8 cellular contexts compared by ENCODE assay signal in genomic region chr5:42993516-42994284, GRCh38. TPM values are rescaled to one million over a fixed set of nuclear protein-coding genes. Genes with fewer than 3 reads are reported as not detected.
DNase-seq lines count a peak whose midpoint lies in the region; ATAC-seq and TF ChIP-seq lines count a peak whose summit lies in the region.

No MANE protein-coding gene starts in this region.

- peak; percentile 11 to 12 for ATAC-seq in left cardiac atrium

- DNase-seq in DMS53 (lab: John Stamatoyannopoulos, UW) (peak; percentile 6), DMS53 treated with DMSO at 0.1 percent for 48 hours (lab: John Stamatoyannopoulos, UW; ENCODE audit: unreplicated experiment) (no peak), left cardiac atrium (peak; percentile 42), NCI-H748 treated with DMSO at 0.1 percent for 48 hours (lab: John Stamatoyannopoulos, UW) (no peak), DMS153 treated with DMSO at 0.1 percent for 48 hours (lab: John Stamatoyannopoulos, UW; ENCODE audit: unreplicated experiment) (no peak)

- H3K4me3 Mint-ChIP-seq in activated naive CD4-positive, alpha-beta T cell treated with anti-CD3 and anti-CD28 coated beads, Interleukin-2, amount 50 U/mL, for 24 hours: peak overlapping the region; percentile 93

- H3K27me3 ChIP-seq in OCI-LY1 (ENCODE audit: insufficient read depth, low read length): no peaks in the 10 kb centered on the region
- H3K27me3 ChIP-seq in skeletal muscle tissue (ENCODE audit: control insufficient read depth in 3 of 3, insufficient read depth in 3 of 3, low read length in 3 of 3): peaks cover 32 to 83% (median 68%) of the 10 kb centered on the region in 3 donors

- H3K36me3 ChIP-seq in OCI-LY1 (ENCODE audit: insufficient read depth, low read length) (no peaks in the 10 kb centered on the region; the same call in 1 of the 2 replicates), skeletal muscle tissue (ENCODE audit: control insufficient read depth in 3 of 3, insufficient read depth in 3 of 3, low read length in 3 of 3) (no peaks in the 10 kb centered on the region)

- no peaks in the 10 kb centered on the region for H3K36me3 Mint-ChIP-seq in activated naive CD4-positive, alpha-beta T cell treated with anti-CD3 and anti-CD28 coated beads, Interleukin-2, amount 50 U/mL, for 24 hours

- no peaks in the 10 kb centered on the region for H3K9me2 ChIP-seq in OCI-LY1 (ENCODE audit: low read depth, low read length)

- peaks cover 33% of the 10 kb centered on the region for H3K4me1 ChIP-seq in OCI-LY1 (ENCODE audit: insufficient read depth, low read length, severe bottlenecking)
- peaks cover 10 to 25% (median 16%) of the 10 kb centered on the region in 3 donors for H3K4me1 ChIP-seq in skeletal muscle tissue (ENCODE audit: control insufficient read depth in 3 of 3, insufficient read depth in 3 of 3, low read length in 3 of 3)

- H3K9me3 ChIP-seq in OCI-LY1 (ENCODE audit: low read length): no peaks in the 10 kb centered on the region; the same call in 1 of the 2 replicates
- H3K9me3 ChIP-seq in skeletal muscle tissue (ENCODE audit: control insufficient read depth in 3 of 3, low read length in 3 of 3): no peaks in the 10 kb centered on the region

- peak overlapping the region; percentile 96 for H3K27ac Mint-ChIP-seq in activated naive CD4-positive, alpha-beta T cell treated with anti-CD3 and anti-CD28 coated beads, Interleukin-2, amount 50 U/mL, for 24 hours

- H3K4me3 ChIP-seq in OCI-LY1 (ENCODE audit: low read depth, low read length, poor library complexity, severe bottlenecking): peak overlapping the region; percentile 70
- H3K4me3 ChIP-seq in skeletal muscle tissue (ENCODE audit: low read length in 3 of 3): peak overlapping the region; percentile 38 to 63 (median 62)

- no peaks in the 10 kb centered on the region for H4K20me1 ChIP-seq in OCI-LY1 (ENCODE audit: insufficient read depth, low read length)

- H3K9ac ChIP-seq in OCI-LY1 (ENCODE audit: low read length) (peak overlapping the region; percentile 53), skeletal muscle tissue (ENCODE audit: low read depth in 1 of 3, low read length in 3 of 3) (peak overlapping the region in 2 of 3 donors; percentile 57 to 78)

- TF ChIP-seq CTCF in OCI-LY1 (IDR thresholded peaks at IDR 0.05; ENCODE audit: low read length): no peak

- H3K27ac ChIP-seq in OCI-LY1 (ENCODE audit: low read depth, low read length, poor library complexity, severe bottlenecking) (no peak overlapping the region), skeletal muscle tissue (ENCODE audit: low read depth, low read length) (peak overlapping the region; percentile 96)

- intact Hi-C loops in left cardiac atrium (cut with DNase I): loop anchor here (2.0 to 5.0 kb wide), 3 partner anchors 41 to 49 kb away; partner anchors contain the start of gene ANXA2R (in 2 of the 2)

- H3K79me2 ChIP-seq in OCI-LY1 (ENCODE audit: insufficient read depth, low read length): no peaks in the 10 kb centered on the region

- peaks cover 43% of the 10 kb centered on the region for H3K4me1 Mint-ChIP-seq in activated naive CD4-positive, alpha-beta T cell treated with anti-CD3 and anti-CD28 coated beads, Interleukin-2, amount 50 U/mL, for 24 hours

- H3K27me3 Mint-ChIP-seq in activated naive CD4-positive, alpha-beta T cell treated with anti-CD3 and anti-CD28 coated beads, Interleukin-2, amount 50 U/mL, for 24 hours: no peaks in the 10 kb centered on the region

- H2AFZ ChIP-seq in OCI-LY1 (ENCODE audit: low read length): peak overlapping the region; percentile 29; the same call in 1 of the 2 replicates

- no peaks in the 10 kb centered on the region for H3F3A ChIP-seq in OCI-LY1 (ENCODE audit: insufficient read depth, low read length)

- peak overlapping the region; percentile 80 for H3K4me2 ChIP-seq in OCI-LY1 (ENCODE audit: low read length)

- no peaks in the 10 kb centered on the region for H3K9me3 Mint-ChIP-seq in activated naive CD4-positive, alpha-beta T cell treated with anti-CD3 and anti-CD28 coated beads, Interleukin-2, amount 50 U/mL, for 24 hours

RNA-seq across cellular contexts. Expression of gene ANXA2R, which starts 46.4 kb away (rescaled TPM):
- 1 to 10 TPM; 1.6 to 1.9 TPM for total RNA-seq in left cardiac atrium
- total RNA-seq in skeletal muscle tissue: 1.6 TPM

Comparison
In these comparisons a context has a peak if more than half of its experiments do, and no peak if none do; other contexts are left out.
1. DNase-seq: peak in DMS53 (single experiment) and left cardiac atrium (single experiment); none in DMS53 treated with DMSO at 0.1 percent for 48 hours (single experiment), NCI-H748 treated with DMSO at 0.1 percent for 48 hours (single experiment) and DMS153 treated with DMSO at 0.1 percent for 48 hours (single experiment).